In genomic region chr14:76664790-76665189, GRCh38 we compare ENCODE assay signal across 24 cellular contexts.
DNase-seq lines count a peak whose midpoint lies in the region; ATAC-seq and TF ChIP-seq lines count a peak whose summit lies in the region.
"Had no signal": no experiment of that assay in that cellular context is flagged by ENCODE, and none has a peak within 500 bp of the region (broad histone marks: within the 10 kb centered on the region; RNA-seq: fewer than 3 reads in every experiment).

No MANE protein-coding gene starts in this region.

- H3K27ac ChIP-seq in neural progenitor cell = no peak overlapping the region
- H3K27ac ChIP-seq: A549; BLaER1 treated with 17β-estradiol and CSF1 and Interleukin-3, amounts not matched to agents 10 nM and 100 nM; GM23248 had no signal

- no peak overlapping the region for H3K4me3 ChIP-seq in neural progenitor cell
- H3K4me3 ChIP-seq: A549; BLaER1 treated with 17β-estradiol and CSF1 and Interleukin-3, amounts not matched to agents 10 nM and 100 nM; GM12878; GM23248 had no signal

- H3K27me3 Mint-ChIP-seq in neural progenitor cell (ENCODE audit: insufficient read depth, low read depth) (peaks cover 4% of the 10 kb centered on the region), type B pancreatic cell (peaks cover 2% of the 10 kb centered on the region)

- H3K36me3 ChIP-seq in neural progenitor cell = no peaks in the 10 kb centered on the region
- H3K36me3 ChIP-seq: BE2C; BLaER1 treated with 17β-estradiol and CSF1 and Interleukin-3, amounts not matched to agents 10 nM and 100 nM had no signal

- ATAC-seq in left lobe of liver = no peak
- ATAC-seq: A549, GM12878 had no signal

- no peak overlapping the region for H3K9ac ChIP-seq in neural progenitor cell
- H3K9ac ChIP-seq: BLaER1 treated with 17β-estradiol and CSF1 and Interleukin-3, amounts not matched to agents 10 nM and 100 nM; GM23248 had no signal

- H3K79me2 ChIP-seq in neural progenitor cell (ENCODE audit: low read depth) = no peaks in the 10 kb centered on the region

- peaks cover 6% of the 10 kb centered on the region for H3K36me3 Mint-ChIP-seq in neural progenitor cell
- no peaks in the 10 kb centered on the region for H3K36me3 Mint-ChIP-seq in type B pancreatic cell
- H3K36me3 Mint-ChIP-seq: CD14-positive monocyte had no signal

- peak overlapping the region; percentile 7 for H2AFZ ChIP-seq in neural progenitor cell (replicated peaks)
- H2AFZ ChIP-seq: GM23248 had no signal

- H3K27me3 ChIP-seq in neural progenitor cell = no peaks in the 10 kb centered on the region
- H3K27me3 ChIP-seq: BE2C; BLaER1 treated with 17β-estradiol and CSF1 and Interleukin-3, amounts not matched to agents 10 nM and 100 nM had no signal

- peak; percentile 4 for DNase-seq in SKM-1 treated with dmso at 0.1 percent for 144 hours (lab: John Stamatoyannopoulos, UW; ENCODE audit: unreplicated experiment)
- DNase-seq in SKM-1 (lab: John Stamatoyannopoulos, UW; ENCODE audit: unreplicated experiment) = no peak
- DNase-seq in neural progenitor cell (ENCODE audit: low spot score) = no peak
- DNase-seq in type B pancreatic cell (ENCODE audit: extremely low spot score, unreplicated experiment) = peak; percentile 43
- DNase-seq in left lobe of liver (ENCODE audit: low spot score) = no peak
- DNase-seq in NCI-H2171 (lab: John Stamatoyannopoulos, UW) = no peak
- DNase-seq in retina = no peak
- DNase-seq: 8988T; ACHN; AML-193; BE2C; CD4-positive, alpha-beta T cell; CD8-positive, alpha-beta memory T cell; DMS 273 treated with DMSO at 0.1 percent for 48 hours; DMS79; EL; GDM1; GM23248; H7; HCEC 1CT had no signal

- H4K20me1 ChIP-seq in neural progenitor cell (ENCODE audit: low read depth) = no peaks in the 10 kb centered on the region
- H4K20me1 ChIP-seq: BLaER1 treated with 17β-estradiol and CSF1 and Interleukin-3, amounts not matched to agents 10 nM and 100 nM had no signal

- peaks cover 21% of the 10 kb centered on the region for H3K4me1 ChIP-seq in neural progenitor cell
- H3K4me1 ChIP-seq: A549; BE2C; BLaER1 treated with 17β-estradiol and CSF1 and Interleukin-3, amounts not matched to agents 10 nM and 100 nM had no signal

- H3K4me3 Mint-ChIP-seq in neural progenitor cell (peak overlapping the region; percentile 30), type B pancreatic cell (no peak overlapping the region)
- H3K4me3 Mint-ChIP-seq: CD14-positive monocyte; CD4-positive, alpha-beta T cell; CD8-positive, alpha-beta memory T cell had no signal

- peaks cover 24% of the 10 kb centered on the region for H3F3A ChIP-seq in neural progenitor cell (ENCODE audit: low read depth)

- TF ChIP-seq CTCF in neural progenitor cell (IDR thresholded peaks at IDR 0.05) (no peak), type B pancreatic cell (conservative IDR thresholded peaks at IDR 0.05) (no peak)

- H3K4me1 Mint-ChIP-seq in neural progenitor cell (peaks cover 29% of the 10 kb centered on the region), type B pancreatic cell (ENCODE audit: unreplicated experiment) (peaks cover 19% of the 10 kb centered on the region)
- H3K4me1 Mint-ChIP-seq: CD14-positive monocyte; CD8-positive, alpha-beta memory T cell had no signal

- H3K27ac Mint-ChIP-seq in neural progenitor cell = peak overlapping the region; percentile 89
- no peak overlapping the region for H3K27ac Mint-ChIP-seq in type B pancreatic cell
- H3K27ac Mint-ChIP-seq: CD14-positive monocyte; CD4-positive, alpha-beta T cell had no signal

- no peak overlapping the region for H3K4me2 ChIP-seq in neural progenitor cell
- H3K4me2 ChIP-seq: A549; BLaER1 treated with 17β-estradiol and CSF1 and Interleukin-3, amounts not matched to agents 10 nM and 100 nM had no signal

- H3K9me3 Mint-ChIP-seq in neural progenitor cell (peaks cover 25% of the 10 kb centered on the region), type B pancreatic cell (no peaks in the 10 kb centered on the region)

- H3K9me3 ChIP-seq in neural progenitor cell (ENCODE audit: low read depth) = peaks cover 6% of the 10 kb centered on the region
- H3K9me3 ChIP-seq: BE2C had no signal

Comparison
In these comparisons a context has a peak if more than half of its experiments do, and no peak if none do; other contexts are left out.
1. DNase-seq: peak in SKM-1 treated with dmso at 0.1 percent for 144 hours (single experiment) and type B pancreatic cell (single experiment); none in SKM-1 (single experiment), neural progenitor cell (single experiment), left lobe of liver (single experiment), NCI-H2171 (single experiment) and retina (single experiment).